ENCODE assay signal across 25 cellular contexts in genomic region chr10:96389785-96390184, GRCh38. TPM values are rescaled to one million over a fixed set of nuclear protein-coding genes. Genes with fewer than 3 reads are reported as not detected.
"Had no signal": no experiment of that assay in that cellular context is flagged by ENCODE, and none has a peak within 500 bp of the region (broad histone marks: within the 10 kb centered on the region; RNA-seq: fewer than 3 reads in every experiment).

No MANE protein-coding gene starts in this region.

- H3K4me1 Mint-ChIP-seq: activated CD4-positive, alpha-beta memory T cell treated with anti-CD3 and anti-CD28 coated beads, Interleukin-2, amount 10 ng/mL, durations not matched to agents 7 days and 5 days; activated CD4-positive, alpha-beta T cell treated with anti-CD3 and anti-CD28 coated beads, Interleukin-2, amount 10 ng/mL, durations not matched to agents 24 days and 14 days; activated naive CD8-positive, alpha-beta T cell treated with anti-CD3 and anti-CD28 coated beads, Interleukin-2, amount 10 ng/mL, durations not matched to agents 7 days and 5 days; immature natural killer cell; stimulated activated memory B cell treated with anti-CD40 and anti-IgM and Interleukin-4, amounts not matched to agents 10 μg/mL and 1 μg/mL and 100 μg/mL, for 72 hours had no signal

- H3K9me3 ChIP-seq: left lung, psoas muscle, right lobe of liver, upper lobe of right lung had no signal

- DNase-seq: activated CD4-positive, alpha-beta memory T cell treated with anti-CD3 and anti-CD28 coated beads, Interleukin-2, amount 10 ng/mL, durations not matched to agents 7 days and 5 days; activated CD4-positive, alpha-beta T cell treated with anti-CD3 and anti-CD28 coated beads, Interleukin-2, amount 10 ng/mL, durations not matched to agents 24 days and 14 days; activated effector memory CD4-positive, alpha-beta T cell treated with Interleukin-2 at 50 U/mL for 16 hours; activated naive CD4-positive, alpha-beta T cell treated with anti-CD3 and anti-CD28 coated beads for 36 hours; activated naive CD8-positive, alpha-beta T cell treated with anti-CD3 and anti-CD28 coated beads, Interleukin-2, amount 10 ng/mL, durations not matched to agents 7 days and 5 days; activated T-cell treated with anti-CD3 and anti-CD28 coated beads, Interleukin-2, amount 50 U/mL, for 72 hours; amniotic stem cell; effector CD4-positive, alpha-beta T cell; erythroblast; foreskin fibroblast; immature natural killer cell; left lung; mammary epithelial cell; stimulated activated CD4-positive, alpha-beta T cell treated with anti-CD3 and anti-CD28 coated beads, Interleukin-2, amount 100 ng/mL, for 24 hours; upper lobe of right lung had no signal

- H3K4me2 ChIP-seq: hepatocyte had no signal

- H3K4me3 ChIP-seq: hepatocyte, left lung, psoas muscle, right lobe of liver, upper lobe of right lung had no signal

- H3K79me2 ChIP-seq: hepatocyte had no signal

- H3K4me1 ChIP-seq: left lung, upper lobe of right lung had no signal

- H3K27ac ChIP-seq: hepatocyte, left lung, psoas muscle, right lobe of liver, upper lobe of right lung had no signal

- H3K27me3 ChIP-seq: right lobe of liver, upper lobe of right lung had no signal

- H2AFZ ChIP-seq: hepatocyte had no signal

- ATAC-seq: activated CD4-positive, CD25-positive, alpha-beta regulatory T cell treated with anti-CD3 and anti-CD28 coated beads, Interleukin-2, amount 50 U/mL, for 24 hours; activated T-cell treated with anti-CD3 and anti-CD28 coated beads, Interleukin-2, amount 50 U/mL, for 72 hours; left lung; stimulated activated memory B cell treated with anti-CD40 and anti-IgM and Interleukin-4, amounts not matched to agents 10 μg/mL and 1 μg/mL and 100 μg/mL, for 72 hours; upper lobe of right lung had no signal

- H3K4me3 Mint-ChIP-seq: activated CD4-positive, alpha-beta memory T cell treated with anti-CD3 and anti-CD28 coated beads, Interleukin-2, amount 10 ng/mL, durations not matched to agents 7 days and 5 days; activated CD4-positive, alpha-beta T cell treated with anti-CD3 and anti-CD28 coated beads, Interleukin-2, amount 10 ng/mL, durations not matched to agents 24 days and 14 days; activated naive CD4-positive, alpha-beta T cell treated with anti-CD3 and anti-CD28 coated beads for 36 hours; activated naive CD8-positive, alpha-beta T cell treated with anti-CD3 and anti-CD28 coated beads, Interleukin-2, amount 10 ng/mL, durations not matched to agents 7 days and 5 days; activated T-cell treated with anti-CD3 and anti-CD28 coated beads, Interleukin-2, amount 50 U/mL, for 72 hours; dendritic cell treated with granulocyte-macrophage colony-stimulating factor and Interleukin-4, amounts not matched to agents 40 ng/mL and 50 ng/mL, for 4 days; immature natural killer cell; mesothelial cell of epicardium; natural killer cell treated with Interleukin-12 subunit alpha and Interleukin-12 subunit beta and Interleukin-15 and Interleukin-18, amount 100 ng/mL, for 72 hours; stimulated activated memory B cell treated with anti-CD40 and anti-IgM and Interleukin-4, amounts not matched to agents 10 μg/mL and 1 μg/mL and 100 μg/mL, for 72 hours had no signal

- H3K36me3 ChIP-seq: left lung, right lobe of liver, upper lobe of right lung had no signal

- H3K9me3 Mint-ChIP-seq: activated CD4-positive, alpha-beta memory T cell treated with anti-CD3 and anti-CD28 coated beads, Interleukin-2, amount 10 ng/mL, durations not matched to agents 7 days and 5 days; activated CD4-positive, alpha-beta T cell treated with anti-CD3 and anti-CD28 coated beads, Interleukin-2, amount 10 ng/mL, durations not matched to agents 24 days and 14 days; activated naive CD4-positive, alpha-beta T cell treated with anti-CD3 and anti-CD28 coated beads for 36 hours; activated naive CD8-positive, alpha-beta T cell treated with anti-CD3 and anti-CD28 coated beads, Interleukin-2, amount 10 ng/mL, durations not matched to agents 7 days and 5 days; activated T-cell treated with anti-CD3 and anti-CD28 coated beads, Interleukin-2, amount 50 U/mL, for 72 hours; dendritic cell treated with granulocyte-macrophage colony-stimulating factor and Interleukin-4, amounts not matched to agents 40 ng/mL and 50 ng/mL, for 4 days; immature natural killer cell; mesothelial cell of epicardium; natural killer cell treated with Interleukin-12 subunit alpha and Interleukin-12 subunit beta and Interleukin-15 and Interleukin-18, amount 100 ng/mL, for 72 hours; stimulated activated memory B cell treated with anti-CD40 and anti-IgM and Interleukin-4, amounts not matched to agents 10 μg/mL and 1 μg/mL and 100 μg/mL, for 72 hours had no signal

- H3K27ac Mint-ChIP-seq: activated CD4-positive, alpha-beta memory T cell treated with anti-CD3 and anti-CD28 coated beads, Interleukin-2, amount 10 ng/mL, durations not matched to agents 7 days and 5 days; activated CD4-positive, alpha-beta T cell treated with anti-CD3 and anti-CD28 coated beads, Interleukin-2, amount 10 ng/mL, durations not matched to agents 24 days and 14 days; activated naive CD4-positive, alpha-beta T cell treated with anti-CD3 and anti-CD28 coated beads for 36 hours; activated naive CD8-positive, alpha-beta T cell treated with anti-CD3 and anti-CD28 coated beads, Interleukin-2, amount 10 ng/mL, durations not matched to agents 7 days and 5 days; activated T-cell treated with anti-CD3 and anti-CD28 coated beads, Interleukin-2, amount 50 U/mL, for 72 hours; dendritic cell treated with granulocyte-macrophage colony-stimulating factor and Interleukin-4, amounts not matched to agents 40 ng/mL and 50 ng/mL, for 4 days; immature natural killer cell; mesothelial cell of epicardium; natural killer cell treated with Interleukin-12 subunit alpha and Interleukin-12 subunit beta and Interleukin-15 and Interleukin-18, amount 100 ng/mL, for 72 hours; stimulated activated memory B cell treated with anti-CD40 and anti-IgM and Interleukin-4, amounts not matched to agents 10 μg/mL and 1 μg/mL and 100 μg/mL, for 72 hours had no signal

RNA-seq across cellular contexts. Expression of gene OPALIN, which starts 31.0 kb away (rescaled TPM):
- polyA plus RNA-seq: fibroblast of lung, hepatocyte, immature natural killer cell, mammary epithelial cell, small intestine had no signal
